In the genomic region with DNA sequence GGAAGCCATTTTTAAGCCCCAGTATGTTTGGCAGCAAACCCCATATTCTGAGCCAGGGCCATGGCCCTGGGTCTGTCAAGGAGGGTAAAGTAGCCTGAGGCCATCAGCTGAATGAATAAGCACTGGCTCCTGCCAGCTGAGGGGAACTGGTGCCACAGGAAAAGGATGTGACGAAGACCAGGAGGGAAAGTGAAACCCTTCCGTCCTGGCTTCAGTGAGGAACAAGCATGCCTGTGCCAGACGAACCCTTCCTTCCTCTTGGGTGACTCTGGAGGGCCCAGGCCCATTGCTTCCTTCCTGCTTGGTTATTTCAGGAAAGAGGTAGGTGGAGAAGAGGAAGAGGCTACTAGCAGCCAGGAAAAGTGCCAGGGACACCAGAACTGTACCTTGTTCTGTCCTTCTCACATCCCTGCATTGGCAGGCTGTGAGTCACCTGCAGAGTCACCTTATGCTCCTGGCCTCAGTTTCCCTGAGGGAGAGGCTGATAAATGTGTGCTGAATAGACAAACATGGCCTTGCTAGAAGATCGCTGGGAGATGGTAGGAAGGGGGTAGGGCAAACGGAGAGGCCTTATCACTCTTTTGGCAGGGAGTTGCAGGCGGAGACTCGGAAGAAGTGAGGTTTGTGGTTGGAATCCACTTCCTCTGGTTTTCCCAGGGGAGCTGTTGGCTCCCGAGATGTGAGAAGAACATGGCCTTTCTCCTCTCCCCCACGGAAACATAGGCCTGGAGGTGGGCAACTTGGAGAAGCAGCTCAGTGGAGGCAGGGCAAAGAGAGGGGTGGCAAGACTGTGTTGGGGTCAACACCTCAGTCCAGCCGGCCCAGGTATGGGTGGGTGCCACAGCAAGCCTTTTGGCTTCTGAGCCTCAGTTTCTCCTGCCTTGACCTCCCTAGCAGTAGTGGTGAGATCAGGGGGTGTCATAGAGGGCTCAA, we compare ENCODE assay signal across 9 cellular contexts. TPM values are rescaled to one million over a fixed set of nuclear protein-coding genes. Genes with fewer than 3 reads are reported as not detected.
A peak's percentile ranks its signal among the peaks of the same experiment; 100 is the strongest.
DNase-seq lines count a peak whose midpoint lies in the region; ATAC-seq, FAIRE-seq and TF ChIP-seq lines count a peak whose summit lies in the region.
"Had no signal": no experiment of that assay in that cellular context is flagged by ENCODE, and none has a peak within 500 bp of the region (broad histone marks: within the 10 kb centered on the region; RNA-seq: fewer than 3 reads in every experiment).

No MANE protein-coding gene starts in this region.

- no peaks in the 10 kb centered on the region for H3K27me3 Mint-ChIP-seq in activated T-helper 17 cell treated with anti-CD3 and anti-CD28 coated beads, Interleukin-2, amount 50 U/mL, for 72 hours
- no peaks in the 10 kb centered on the region for H3K27me3 Mint-ChIP-seq in type B pancreatic cell

- CTCF ChIA-PET in GM10248 (lab: Yijun Ruan, JAX) = interaction anchor here (1.0 to 7.4 kb wide), 11 partner anchors 9 to 62 kb away, joined by 3 to 65 read pairs (median 11); partner anchors contain the start of gene BCL2L1

- peak; percentile 62 for ATAC-seq in HG02763 (IDR thresholded peaks at IDR 0.05; ENCODE audit: unreplicated experiment)
- ATAC-seq in activated T-helper 17 cell treated with anti-CD3 and anti-CD28 coated beads, Interleukin-2, amount 50 U/mL, for 72 hours (replicated peaks) = peak; percentile 82

- no peak for TF ChIP-seq CTCF in GM10248 (IDR thresholded peaks at IDR 0.05; ENCODE audit: control extremely low read depth, extremely low read depth, low read depth, missing control alignments)
- no peak for TF ChIP-seq CTCF in type B pancreatic cell (conservative IDR thresholded peaks at IDR 0.05)

- peak; percentile 29 for FAIRE-seq in RCC 7860 (lab: Jason Lieb, UNC)
- FAIRE-seq: endometrium had no signal

- peaks cover 100% of the 10 kb centered on the region for H3K36me3 Mint-ChIP-seq in activated T-helper 17 cell treated with anti-CD3 and anti-CD28 coated beads, Interleukin-2, amount 50 U/mL, for 72 hours (ENCODE audit: low read depth)
- peaks cover 27% of the 10 kb centered on the region for H3K36me3 Mint-ChIP-seq in type B pancreatic cell

- peak overlapping the region; percentile 88 for H3K27ac Mint-ChIP-seq in activated T-helper 17 cell treated with anti-CD3 and anti-CD28 coated beads, Interleukin-2, amount 50 U/mL, for 72 hours
- H3K27ac Mint-ChIP-seq in type B pancreatic cell = peak overlapping the region; percentile 80

- peak; percentile 57 for DNase-seq in GM10248 (ENCODE audit: extremely low spot score)
- peak; percentile 77 for DNase-seq in RCC 7860 (ENCODE audit: low spot score)
- DNase-seq in foreskin melanocyte = peak; percentile 68
- peak; percentile 92 for DNase-seq in pons (ENCODE audit: low spot score)
- no peak for DNase-seq in type B pancreatic cell (ENCODE audit: extremely low spot score, unreplicated experiment)
- DNase-seq in NCI-H2171 treated with DMSO at 0.1 percent for 48 hours (lab: John Stamatoyannopoulos, UW) = no peak

- H3K4me1 Mint-ChIP-seq in activated T-helper 17 cell treated with anti-CD3 and anti-CD28 coated beads, Interleukin-2, amount 50 U/mL, for 72 hours = peaks cover 62% of the 10 kb centered on the region
- peaks cover 52% of the 10 kb centered on the region for H3K4me1 Mint-ChIP-seq in type B pancreatic cell (ENCODE audit: unreplicated experiment)

- no peaks in the 10 kb centered on the region for H3K9me3 Mint-ChIP-seq in activated T-helper 17 cell treated with anti-CD3 and anti-CD28 coated beads, Interleukin-2, amount 50 U/mL, for 72 hours
- no peaks in the 10 kb centered on the region for H3K9me3 Mint-ChIP-seq in type B pancreatic cell

- POLR2A ChIA-PET in GM10248 (lab: Yijun Ruan, JAX) = interaction anchor here (0.7 kb wide), 1 partner anchor 48 kb away, joined by 3 read pairs; the partner anchor contains the start of gene BCL2L1

- peak overlapping the region; percentile 88 for H3K4me3 Mint-ChIP-seq in activated T-helper 17 cell treated with anti-CD3 and anti-CD28 coated beads, Interleukin-2, amount 50 U/mL, for 72 hours
- H3K4me3 Mint-ChIP-seq in type B pancreatic cell = no peak overlapping the region

RNA-seq across cellular contexts. Expression of gene COX4I2, which starts 37.4 kb away (rescaled TPM):
- not detected for total RNA-seq in activated T-helper 17 cell treated with anti-CD3 and anti-CD28 coated beads, Interleukin-2, amount 50 U/mL, for 72 hours
- not detected in 2 replicates for total RNA-seq in type B pancreatic cell (ENCODE audit: low replicate concordance)

RNA-seq across cellular contexts. Expression of gene BCL2L1, which starts 47.5 kb away (rescaled TPM):
- 100 to 1,000 TPM in 1 of 2 donors, 10 to 100 TPM in 1; 86.7 to 134 TPM for total RNA-seq in activated T-helper 17 cell treated with anti-CD3 and anti-CD28 coated beads, Interleukin-2, amount 50 U/mL, for 72 hours
- 142 and 243 TPM in 2 replicates for total RNA-seq in type B pancreatic cell (ENCODE audit: low replicate concordance)

Comparison
In these comparisons a context has a peak if more than half of its experiments do, and no peak if none do; other contexts are left out.
1. DNase-seq: peak in GM10248 (single experiment), RCC 7860 (single experiment), foreskin melanocyte (single experiment) and pons (single experiment); none in type B pancreatic cell (single experiment) and NCI-H2171 treated with DMSO at 0.1 percent for 48 hours (single experiment).